ENCODE assay signal across 3 cellular contexts in genomic region chr14:22860377-22860776, GRCh38. TPM values are rescaled to one million over a fixed set of nuclear protein-coding genes. Genes with fewer than 3 reads are reported as not detected.
"Had no signal": no experiment of that assay in that cellular context is flagged by ENCODE, and none has a peak within 500 bp of the region (broad histone marks: within the 10 kb centered on the region; RNA-seq: fewer than 3 reads in every experiment).

No MANE protein-coding gene starts in this region.

RNA-seq across cellular contexts. Expression of gene REM2, which starts 22.6 kb away (rescaled TPM):
- total RNA-seq: bronchial epithelial cell had no signal

RNA-seq across cellular contexts. Expression of gene SLC7A7, which starts 45.1 kb away (rescaled TPM):
- total RNA-seq: activated CD4-positive, alpha-beta T cell treated with anti-CD3 and anti-CD28 coated beads, Interleukin-2, amount 10 ng/mL, durations not matched to agents 24 days and 14 days; activated T-helper 1 cell treated with anti-CD3 and anti-CD28 coated beads, Interleukin-12 subunit alpha, Interleukin-12 subunit beta, Interleukin-2, Interleukin-4 antibody, amounts not matched to agents 30 ng/mL and 10 ng/mL and 1 ng/mL, durations not matched to agents 14 hours and 24 hours and 36 hours had no signal
